In genomic region chrX:133576876-133577275, GRCh38 we compare ENCODE assay signal across 34 cellular contexts.
"Had no signal": no experiment of that assay in that cellular context is flagged by ENCODE, and none has a peak within 500 bp of the region (broad histone marks: within the 10 kb centered on the region; RNA-seq: fewer than 3 reads in every experiment).

No MANE protein-coding gene starts in this region.

- H3K27ac ChIP-seq: KMS-11 had no signal

- H3K27me3 ChIP-seq: MG63 had no signal

- H3K4me3 ChIP-seq: MG63 had no signal

- H3K9ac ChIP-seq: KMS-11 had no signal

- DNase-seq: Karpas-422, Kasumi-1, MG63, MM.1S, MV-4-11, NCI-H1048, NCI-H1092, NCI-H1092 treated with DMSO at 0.1 percent for 48 hours, NCI-H1105, NCI-H1105 treated with DMSO at 0.1 percent for 48 hours, NCI-H1417, NCI-H1417 treated with DMSO at 0.1 percent for 48 hours, NCI-H1436, NCI-H1436 treated with DMSO at 0.1 percent for 48 hours, NCI-H146, NCI-H1694, NCI-H1694 treated with DMSO at 0.1 percent for 48 hours, NCI-H187, NCI-H187 treated with DMSO at 0.1 percent for 48 hours, NCI-H1930, NCI-H2029, NCI-H2029 treated with DMSO at 0.1 percent for 48 hours, NCI-H2081, NCI-H2081 treated with DMSO at 0.1 percent for 48 hours, NCI-H2107, NCI-H2171, NCI-H2171 treated with DMSO at 0.1 percent for 48 hours, NCI-H2227 treated with DMSO at 0.1 percent for 48 hours, NCI-H226, NCI-H345, NCI-H446, NCI-H446 treated with DMSO at 0.1 percent for 48 hours, NCI-H510A had no signal

- H3K36me3 ChIP-seq: MG63 had no signal

- H3K4me2 ChIP-seq: KMS-11 had no signal
